9 cellular contexts compared by ENCODE assay signal in genomic region chr5:76888733-76889300, GRCh38. TPM values are rescaled to one million over a fixed set of nuclear protein-coding genes. Genes with fewer than 3 reads are reported as not detected.
"Had no signal": no experiment of that assay in that cellular context is flagged by ENCODE, and none has a peak within 500 bp of the region (broad histone marks: within the 10 kb centered on the region; RNA-seq: fewer than 3 reads in every experiment).

No MANE protein-coding gene starts in this region.

- H3K4me3 Mint-ChIP-seq: IgD-negative memory B cell had no signal

- DNase-seq: GM23248, H7, HCEC 1CT, KBM-7 had no signal

- H3K9ac ChIP-seq: GM23248, KMS-11 had no signal

- H3K4me2 ChIP-seq: KMS-11 had no signal

- H3K27ac ChIP-seq: GM23248, HL-60, KMS-11 had no signal

- H2AFZ ChIP-seq: GM23248 had no signal

- H3K9me3 Mint-ChIP-seq: IgD-negative memory B cell had no signal

- ATAC-seq: HepG2 had no signal

- H3K4me3 ChIP-seq: GM23248 had no signal

RNA-seq across cellular contexts. Expression of gene S100Z, which starts 39.0 kb away (rescaled TPM):
- total RNA-seq: GM23248, HepG2, HT1080 had no signal
- polyA plus RNA-seq: GM23248 had no signal
